Comparison of ENCODE assay signal across 8 cellular contexts in genomic region chr16:21512280-21513192, GRCh38.
DNase-seq lines count a peak whose midpoint lies in the region; ATAC-seq, FAIRE-seq and TF ChIP-seq lines count a peak whose summit lies in the region.
"Not testable (repeated sequence)": the region's sequence is repeated elsewhere in the genome, so short reads cannot be mapped to it uniquely, and the experiment has no call there.

No MANE protein-coding gene starts in this region.

- H2BK12ac ChIP-seq in H9 (ENCODE audit: insufficient read length, low read depth, low read length): not testable (repeated sequence)

- not testable (repeated sequence) for FAIRE-seq in A549 (lab: Jason Lieb, UNC); endothelial cell of umbilical vein (lab: Jason Lieb, UNC); kidney (lab: Jason Lieb, UNC)

- H3K4me1 Mint-ChIP-seq in H9: peaks cover 71 to 85% of the 10 kb centered on the region in 2 experiments
- H3K4me1 Mint-ChIP-seq in activated naive CD8-positive, alpha-beta T cell treated with anti-CD3 and anti-CD28 coated beads, Interleukin-2, amount 10 ng/mL, durations not matched to agents 7 days and 5 days: peaks cover 59% of the 10 kb centered on the region
- peaks cover 74% of the 10 kb centered on the region for H3K4me1 Mint-ChIP-seq in neural crest cell
- H3K4me1 Mint-ChIP-seq in stimulated activated naive B cell treated with anti-CD40 and anti-IgM and Interleukin-4, amounts not matched to agents 10 μg/mL and 1 μg/mL and 100 μg/mL, for 72 hours: peaks cover 70 to 94% of the 10 kb centered on the region in 2 donors

- POLR2A ChIA-PET in A549 (lab: Yijun Ruan, JAX); activated naive CD8-positive, alpha-beta T cell treated with anti-CD3 and anti-CD28 coated beads, Interleukin-2, amount 10 ng/mL, durations not matched to agents 7 days and 5 days (lab: Charles Lee); endothelial cell of umbilical vein (lab: Charles Lee): not testable (repeated sequence)

- intact Hi-C loops in endothelial cell of umbilical vein (cut with micrococcal nuclease); kidney (cut with DNase I): not testable (repeated sequence)

- H2BK120ac ChIP-seq in H9 (ENCODE audit: low read depth, low read length, poor library complexity, severe bottlenecking): not testable (repeated sequence)

- dilution Hi-C loops in endothelial cell of umbilical vein (cut with MboI; ENCODE audit: extremely low pct_ligation_motif_present, low sequenced_read_pairs): not testable (repeated sequence)

- H3K27me3 Mint-ChIP-seq in H9 (ENCODE audit: low read depth); activated naive CD8-positive, alpha-beta T cell treated with anti-CD3 and anti-CD28 coated beads, Interleukin-2, amount 10 ng/mL, durations not matched to agents 7 days and 5 days; neural crest cell (ENCODE audit: low read depth); stimulated activated naive B cell treated with anti-CD40 and anti-IgM and Interleukin-4, amounts not matched to agents 10 μg/mL and 1 μg/mL and 100 μg/mL, for 72 hours: not testable (repeated sequence)

- H3K27me3 ChIP-seq in H9 (ENCODE audit: insufficient read depth, low read length); WERI-Rb-1 (ENCODE audit: insufficient read depth, low read depth, severe bottlenecking); endothelial cell of umbilical vein (ENCODE audit: control insufficient read depth in 2 of 2, insufficient read depth in 2 of 2, low read length in 2 of 2): not testable (repeated sequence)

- H3K79me2 ChIP-seq in H9 (ENCODE audit: insufficient read depth, low read length) (peaks cover 76% of the 10 kb centered on the region), endothelial cell of umbilical vein (ENCODE audit: control insufficient read depth, insufficient read depth, low read length) (peaks cover 93% of the 10 kb centered on the region)

- 76% methylated on average over 4 of the region's 20 CpGs for WGBS in A549 (ENCODE audit: missing lambda C conversion rate)
- no CpG with 5 or more reads among the region's 20 CpGs for WGBS in H9 (ENCODE audit: extremely low coverage, insufficient read length, low lambda C conversion rate)

- H2AK5ac ChIP-seq in H9 (ENCODE audit: insufficient read length, low read length): not testable (repeated sequence)

- not testable (repeated sequence) for H2BK5ac ChIP-seq in H9 (ENCODE audit: insufficient read length, low read length)

- DNase-seq in A549 (ENCODE audit: low read depth in 1 of 2, low spot score in 1 of 2); endothelial cell of umbilical vein (ENCODE audit: low read depth, low spot score); neural crest cell (ENCODE audit: low read depth, low spot score); stimulated activated naive B cell treated with anti-CD40 and anti-IgM and Interleukin-4, amounts not matched to agents 10 μg/mL and 1 μg/mL and 100 μg/mL, for 72 hours: not testable (repeated sequence)
- peak; percentile 29 for DNase-seq in H9
- DNase-seq in WERI-Rb-1: peak; percentile 86
- peak; percentile 29 for DNase-seq in activated naive CD8-positive, alpha-beta T cell treated with anti-CD3 and anti-CD28 coated beads, Interleukin-2, amount 10 ng/mL, durations not matched to agents 7 days and 5 days
- peak; percentile 86 for DNase-seq in kidney

- not testable (repeated sequence) for TF ChIP-seq EP300 in A549 (IDR thresholded peaks at IDR 0.05)

- H4K20me1 ChIP-seq in H9 (ENCODE audit: control insufficient read depth, insufficient read depth, insufficient read length); endothelial cell of umbilical vein (replicated peaks; ENCODE audit: control insufficient read depth, extremely low read depth, insufficient read depth, low read length): not testable (repeated sequence)

- not testable (repeated sequence) for H3T11ph ChIP-seq in H9 (ENCODE audit: low read length)

- peaks cover 16% of the 10 kb centered on the region for H3K79me1 ChIP-seq in H9 (ENCODE audit: insufficient read depth, low read depth, low read length, poor library complexity, severe bottlenecking)

- peaks cover 33 to 75% (median 60%) of the 10 kb centered on the region in 3 experiments for H3K36me3 Mint-ChIP-seq in H9 (ENCODE audit: insufficient read depth in 1 of 3, low read depth in 3 of 3)
- H3K36me3 Mint-ChIP-seq in activated naive CD8-positive, alpha-beta T cell treated with anti-CD3 and anti-CD28 coated beads, Interleukin-2, amount 10 ng/mL, durations not matched to agents 7 days and 5 days: peaks cover 19% of the 10 kb centered on the region
- H3K36me3 Mint-ChIP-seq in neural crest cell (ENCODE audit: low read depth): not testable (repeated sequence)
- peaks cover 64 to 74% of the 10 kb centered on the region in 2 donors for H3K36me3 Mint-ChIP-seq in stimulated activated naive B cell treated with anti-CD40 and anti-IgM and Interleukin-4, amounts not matched to agents 10 μg/mL and 1 μg/mL and 100 μg/mL, for 72 hours

- not testable (repeated sequence) for H3K27ac Mint-ChIP-seq in H9; stimulated activated naive B cell treated with anti-CD40 and anti-IgM and Interleukin-4, amounts not matched to agents 10 μg/mL and 1 μg/mL and 100 μg/mL, for 72 hours
- H3K27ac Mint-ChIP-seq in activated naive CD8-positive, alpha-beta T cell treated with anti-CD3 and anti-CD28 coated beads, Interleukin-2, amount 10 ng/mL, durations not matched to agents 7 days and 5 days: peak overlapping the region; percentile 16
- H3K27ac Mint-ChIP-seq in neural crest cell (ENCODE audit: unreplicated experiment): peak overlapping the region; percentile 19

- not testable (repeated sequence) for BruUV-seq in endothelial cell of umbilical vein (replicated peaks; lab: Mats Ljungman, UMichigan)

- not testable (repeated sequence) for H3K4me3 Mint-ChIP-seq in H9; activated naive CD8-positive, alpha-beta T cell treated with anti-CD3 and anti-CD28 coated beads, Interleukin-2, amount 10 ng/mL, durations not matched to agents 7 days and 5 days
- H3K4me3 Mint-ChIP-seq in neural crest cell: peak overlapping the region; percentile 75
- peak overlapping the region; percentile 21 to 47 for H3K4me3 Mint-ChIP-seq in stimulated activated naive B cell treated with anti-CD40 and anti-IgM and Interleukin-4, amounts not matched to agents 10 μg/mL and 1 μg/mL and 100 μg/mL, for 72 hours

- ATAC-seq in A549: peak; percentile 14 to 16; a peak in 4 of 6 replicates
- not testable (repeated sequence) for ATAC-seq in activated naive CD8-positive, alpha-beta T cell treated with anti-CD3 and anti-CD28 coated beads, Interleukin-2, amount 10 ng/mL, durations not matched to agents 7 days and 5 days (ENCODE audit: low read depth); stimulated activated naive B cell treated with anti-CD40 and anti-IgM and Interleukin-4, amounts not matched to agents 10 μg/mL and 1 μg/mL and 100 μg/mL, for 72 hours (replicated peaks)

- H3K56ac ChIP-seq in H9 (ENCODE audit: insufficient read length, low read depth, low read length): not testable (repeated sequence)

- not testable (repeated sequence) for H3K4ac ChIP-seq in H9 (ENCODE audit: low read depth, low read length)

- not testable (repeated sequence) for H2AFZ ChIP-seq in H9 (ENCODE audit: low read length); endothelial cell of umbilical vein (ENCODE audit: low read depth, low read length)

- H3K9me3 Mint-ChIP-seq in H9; activated naive CD8-positive, alpha-beta T cell treated with anti-CD3 and anti-CD28 coated beads, Interleukin-2, amount 10 ng/mL, durations not matched to agents 7 days and 5 days; neural crest cell; stimulated activated naive B cell treated with anti-CD40 and anti-IgM and Interleukin-4, amounts not matched to agents 10 μg/mL and 1 μg/mL and 100 μg/mL, for 72 hours: not testable (repeated sequence)

- H3K4me2 ChIP-seq in A549: peak overlapping the region; percentile 74
- H3K4me2 ChIP-seq in H9 (ENCODE audit: insufficient read depth, insufficient read length, low read length); endothelial cell of umbilical vein (ENCODE audit: insufficient read depth, low read length): not testable (repeated sequence)

- H3K18ac ChIP-seq in H9 (ENCODE audit: insufficient read length, low read depth, low read length): not testable (repeated sequence)

- not testable (repeated sequence) for H4K91ac ChIP-seq in H9 (ENCODE audit: insufficient read length, low read depth, low read length)

- not testable (repeated sequence) for H3K23me2 ChIP-seq in H9 (ENCODE audit: insufficient read length, low read depth, low read length, poor library complexity, severe bottlenecking)

- CTCF ChIA-PET in A549 (lab: Yijun Ruan, JAX); endothelial cell of umbilical vein (lab: Charles Lee): not testable (repeated sequence)

- H3K4me1 ChIP-seq in A549: peaks cover 84% of the 10 kb centered on the region
- not testable (repeated sequence) for H3K4me1 ChIP-seq in H9 (ENCODE audit: insufficient read depth, low read length); endothelial cell of umbilical vein (ENCODE audit: control insufficient read depth, extremely low read depth, insufficient read depth, low read length)
- H3K4me1 ChIP-seq in kidney (ENCODE audit: control insufficient read depth in 1 of 2, insufficient read depth in 1 of 2, low read depth in 1 of 2, low read length in 2 of 2): peaks cover 10 to 52% of the 10 kb centered on the region in 2 donors

- TF ChIP-seq POLR2A in A549 (IDR thresholded peaks at IDR 0.05; ENCODE audit: low read length); endothelial cell of umbilical vein (IDR thresholded peaks at IDR 0.05; ENCODE audit: low read depth, low read length): not testable (repeated sequence)

- not testable (repeated sequence) for H3K9me3 ChIP-seq in A549; H9 (ENCODE audit: control insufficient read depth, low read depth, low read length); WERI-Rb-1 (ENCODE audit: severe bottlenecking); endothelial cell of umbilical vein (replicated peaks; ENCODE audit: control insufficient read depth, insufficient read depth, low read length); kidney (ENCODE audit: control insufficient read depth in 1 of 2, low read length in 2 of 2)

- peak overlapping the region; percentile 12; the same call in 1 of the 3 replicates for H3K4me3 ChIP-seq in A549
- not testable (repeated sequence) for H3K4me3 ChIP-seq in WERI-Rb-1 (ENCODE audit: low read depth, low read length); endothelial cell of umbilical vein (replicated peaks in 1 of 3; ENCODE audit: insufficient read depth in 1 of 3, low read depth in 1 of 3, low read length in 3 of 3); kidney (ENCODE audit: low read length in 2 of 2)

- H4K5ac ChIP-seq in H9 (ENCODE audit: insufficient read length, low read depth, low read length): not testable (repeated sequence)

- H3K9ac ChIP-seq in H9 (ENCODE audit: extremely low read depth, insufficient read length, low read length); endothelial cell of umbilical vein (replicated peaks; ENCODE audit: extremely low read depth, insufficient read depth, low read length); kidney (ENCODE audit: low read length in 2 of 2): not testable (repeated sequence)

- peaks cover 23% of the 10 kb centered on the region for H3K36me3 ChIP-seq in WERI-Rb-1
- not testable (repeated sequence) for H3K36me3 ChIP-seq in endothelial cell of umbilical vein (ENCODE audit: control insufficient read depth in 2 of 2, extremely low read depth in 1 of 2, insufficient read depth in 2 of 2, low read length in 2 of 2); kidney (ENCODE audit: control insufficient read depth in 1 of 2, insufficient read depth in 2 of 2, low read length in 2 of 2)

- TF ChIP-seq CTCF in A549 (IDR thresholded peaks at IDR 0.05); H9 (conservative IDR thresholded peaks at IDR 0.05); WERI-Rb-1 (IDR thresholded peaks at IDR 0.05; ENCODE audit: low read depth, low read length); endothelial cell of umbilical vein (IDR thresholded peaks at IDR 0.05; ENCODE audit: extremely low read depth in 1 of 2, insufficient read depth in 1 of 2, low read depth in 1 of 2, low read length in 2 of 2); kidney (IDR thresholded peaks at IDR 0.05; ENCODE audit: borderline replicate concordance, extremely low read depth, insufficient read depth); neural crest cell (conservative IDR thresholded peaks at IDR 0.05): not testable (repeated sequence)

- H2BK20ac ChIP-seq in H9 (ENCODE audit: low read depth, low read length, poor library complexity, severe bottlenecking): not testable (repeated sequence)

- not testable (repeated sequence) for H3K9me1 ChIP-seq in endothelial cell of umbilical vein (replicated peaks; ENCODE audit: control insufficient read depth, extremely low read depth, insufficient read depth, low read length)

- H2BK15ac ChIP-seq in H9 (ENCODE audit: low read depth, low read length): not testable (repeated sequence)

- TF ChIP-seq RAD21 in A549 (conservative IDR thresholded peaks at IDR 0.05 in 1 of 2, IDR thresholded peaks at IDR 0.05 in 1 of 2): not testable (repeated sequence)

- peak overlapping the region; percentile 74 to 92; a peak in 5 of 6 replicates for H3K27ac ChIP-seq in A549
- not testable (repeated sequence) for H3K27ac ChIP-seq in H9 (ENCODE audit: insufficient read length, low read depth, low read length)
- H3K27ac ChIP-seq in WERI-Rb-1: peak overlapping the region; percentile 47
- H3K27ac ChIP-seq in endothelial cell of umbilical vein (ENCODE audit: insufficient read depth, low read depth, low read length): peak overlapping the region; percentile 60
- H3K27ac ChIP-seq in kidney (ENCODE audit: low read depth in 2 of 2, low read length in 2 of 2): peak overlapping the region; percentile 57 to 64

- H4K8ac ChIP-seq in H9 (replicated peaks; ENCODE audit: insufficient read length, low read depth, low read length): not testable (repeated sequence)

- not testable (repeated sequence) for H3K23ac ChIP-seq in H9 (ENCODE audit: insufficient read length, low read depth, low read length)

- not testable (repeated sequence) for H3K14ac ChIP-seq in H9 (ENCODE audit: insufficient read depth, low read length)
